ENCODE assay signal across 10 cellular contexts in genomic region chr2:218782529-218782845, GRCh38. TPM values are rescaled to one million over a fixed set of nuclear protein-coding genes. Genes with fewer than 3 reads are reported as not detected.
DNase-seq lines count a peak whose midpoint lies in the region; ATAC-seq and TF ChIP-seq lines count a peak whose summit lies in the region.
"Had no signal": no experiment of that assay in that cellular context is flagged by ENCODE, and none has a peak within 500 bp of the region (broad histone marks: within the 10 kb centered on the region; RNA-seq: fewer than 3 reads in every experiment).

No MANE protein-coding gene starts in this region.

- no peaks in the 10 kb centered on the region for H3K9me3 Mint-ChIP-seq in natural killer cell

- H3K9ac ChIP-seq in GM23248 (peak overlapping the region; percentile 85), rectal smooth muscle tissue (ENCODE audit: low read length) (peak overlapping the region; percentile 57)

- H3K4me3 ChIP-seq in GM23248 (peak overlapping the region; percentile 76), coronary artery (peak overlapping the region; percentile 89), rectal smooth muscle tissue (ENCODE audit: low read length) (peak overlapping the region; percentile 80)

- ATAC-seq in natural killer cell = no peak

- DNase-seq in GM23248 (no peak), coronary artery (ENCODE audit: low spot score) (no peak), iris pigment epithelial cell (ENCODE audit: low read depth) (peak; percentile 17), natural killer cell (no peak), D341Med (ENCODE audit: low spot score) (no peak), SKM-1 (lab: John Stamatoyannopoulos, UW; ENCODE audit: unreplicated experiment) (no peak), NCI-H2107 treated with DMSO at 0.1 percent for 48 hours (lab: John Stamatoyannopoulos, UW; ENCODE audit: unreplicated experiment) (no peak)

- intact Hi-C loops in natural killer cell (cut with micrococcal nuclease) = no loop called here

- TF ChIP-seq CTCF in coronary artery (IDR thresholded peaks at IDR 0.05) = no peak
- TF ChIP-seq CTCF in natural killer cell (IDR thresholded peaks at IDR 0.05) = no peak

- no peaks in the 10 kb centered on the region for H3F3A ChIP-seq in GM23248 (ENCODE audit: insufficient read depth)

- peak overlapping the region; percentile 92 for H2AFZ ChIP-seq in GM23248

- H3K36me3 ChIP-seq in GM23248 (ENCODE audit: low read depth) (no peaks in the 10 kb centered on the region), rectal smooth muscle tissue (ENCODE audit: control insufficient read depth, insufficient read depth, low read length) (no peaks in the 10 kb centered on the region)

- 21% methylated on average over 6 of the region's 6 CpGs for WGBS in GM23248 (ENCODE audit: low coverage in 1 of 2, low lambda C conversion rate in 2 of 2, missing lambda C conversion rate in 2 of 2), 2 experiments

- in situ Hi-C loops in GM23248 (cut with MboI) = no loop called here

- H3K27me3 Mint-ChIP-seq in natural killer cell (ENCODE audit: low read depth in 2 of 2) = peaks cover 44 to 65% of the 10 kb centered on the region in 2 donors

- H3K79me2 ChIP-seq in GM23248 (ENCODE audit: insufficient read depth) = no peaks in the 10 kb centered on the region

- H3K9me3 ChIP-seq in GM23248 (ENCODE audit: low read depth) = no peaks in the 10 kb centered on the region

- peak overlapping the region; percentile 90 for H3K4me2 ChIP-seq in GM23248 (ENCODE audit: unreplicated experiment)

- H3K27ac ChIP-seq in GM23248 = no peak overlapping the region
- H3K27ac ChIP-seq in coronary artery = peak overlapping the region; percentile 84 to 88
- H3K27ac ChIP-seq in rectal smooth muscle tissue (ENCODE audit: low read depth, low read length) = peak overlapping the region; percentile 77

- H3K36me3 Mint-ChIP-seq in natural killer cell = peaks cover 2% of the 10 kb centered on the region

- no peak overlapping the region for H3K27ac Mint-ChIP-seq in natural killer cell

- no peaks in the 10 kb centered on the region for H3K9me2 ChIP-seq in GM23248 (ENCODE audit: insufficient read depth)

- H4K20me1 ChIP-seq in GM23248 (ENCODE audit: insufficient read depth) = no peaks in the 10 kb centered on the region

- H3K4me1 Mint-ChIP-seq in natural killer cell = no peaks in the 10 kb centered on the region

- H3K4me1 ChIP-seq in GM23248 (ENCODE audit: insufficient read depth) (no peaks in the 10 kb centered on the region), rectal smooth muscle tissue (ENCODE audit: control insufficient read depth, insufficient read depth, low read length) (peaks cover 3% of the 10 kb centered on the region)

- no peak overlapping the region for H3K4me3 Mint-ChIP-seq in natural killer cell

- H3K27me3 ChIP-seq in GM23248 (replicated peaks; ENCODE audit: insufficient read depth) = no peaks in the 10 kb centered on the region
- no peaks in the 10 kb centered on the region for H3K27me3 ChIP-seq in rectal smooth muscle tissue (ENCODE audit: control insufficient read depth, insufficient read depth, low read length)

RNA-seq across cellular contexts. Expression of gene CYP27A1, which starts 0.5 kb away (rescaled TPM):
- total RNA-seq in GM23248 (2014; rRNA removed; shearing (Covaris generic)) = 3.9 and 4.1 TPM in 2 replicates
- 2.9 and 3.7 TPM in 2 replicates for polyA plus RNA-seq in GM23248 (2016; fragmentation: Nextera tagmentation; extraction: Ambion mirVana)
- total RNA-seq in natural killer cell = 1 to 10 TPM in 1 of 3 donors, under 1 TPM in 1, not detected in 1; 0.61 to 1.6 TPM

RNA-seq across cellular contexts. Expression of gene PRKAG3, which starts 49.1 kb away (rescaled TPM):
- total RNA-seq in GM23248 (2014; rRNA removed; shearing (Covaris generic)) = not detected in 2 replicates
- not detected in 2 replicates for polyA plus RNA-seq in GM23248 (2016; fragmentation: Nextera tagmentation; extraction: Ambion mirVana)
- not detected for total RNA-seq in natural killer cell
- total RNA-seq: cerebellum, ureter had no signal
